20 cellular contexts compared by ENCODE assay signal in the genomic region with DNA sequence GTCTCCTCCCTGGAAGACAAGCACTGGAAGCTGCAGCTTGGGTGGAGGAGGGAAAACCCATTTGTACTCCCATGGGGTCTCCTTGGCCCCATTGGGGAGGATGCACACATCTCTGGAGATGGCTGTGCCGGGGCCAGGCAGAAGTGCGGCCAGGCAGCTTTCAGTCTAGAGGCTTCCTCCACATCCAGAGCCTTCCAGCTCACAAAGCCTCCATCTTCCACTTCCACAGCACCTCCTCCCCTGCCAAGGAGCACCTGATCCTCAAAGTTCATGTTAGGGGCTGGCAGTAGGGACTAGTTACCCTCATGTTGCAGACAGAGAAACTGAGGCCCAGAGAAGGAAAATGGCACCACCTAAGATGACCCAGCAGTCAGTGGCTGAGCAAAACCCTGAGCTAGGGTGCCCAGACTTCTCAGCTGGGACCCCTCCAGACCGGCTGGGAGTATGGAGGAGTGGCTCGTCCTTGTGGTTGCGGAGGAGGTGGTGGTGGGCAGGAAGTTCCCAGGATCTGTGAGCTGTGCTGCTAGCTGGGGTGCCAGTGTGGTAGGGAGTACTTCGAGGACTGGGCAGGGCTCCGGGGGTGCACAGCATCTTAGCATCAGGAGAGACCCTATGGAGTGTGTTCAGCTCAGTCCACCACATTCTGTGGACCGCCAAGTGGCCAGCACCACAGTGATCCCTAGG. TPM values are rescaled to one million over a fixed set of nuclear protein-coding genes. Genes with fewer than 3 reads are reported as not detected.
"Had no signal": no experiment of that assay in that cellular context is flagged by ENCODE, and none has a peak within 500 bp of the region (broad histone marks: within the 10 kb centered on the region; RNA-seq: fewer than 3 reads in every experiment).

No MANE protein-coding gene starts in this region.

- H3K9me3 ChIP-seq: gastroesophageal sphincter, tibial nerve, vagina had no signal

- DNase-seq: activated CD4-positive, alpha-beta T cell treated with anti-CD3 and anti-CD28 coated beads for 4 hours; activated CD4-positive, alpha-beta T cell treated with anti-CD3 and anti-CD28 coated beads, Interleukin-2, amount 50 U/mL, for 48 hours; activated naive CD4-positive, alpha-beta T cell treated with anti-CD3 and anti-CD28 coated beads, Interleukin-2, amount 10 ng/mL, durations not matched to agents 7 days and 5 days; activated T-cell treated with anti-CD3 and anti-CD28 coated beads, Interleukin-2, amount 50 U/mL, for 4 hours; amygdala; cerebellar nuclear complex; cortex of kidney; hypothalamus; nephron progenitor cell; retina; stimulated activated CD4-positive, alpha-beta T cell treated with anti-CD3 and anti-CD28 coated beads, Interleukin-12 subunit alpha, Interleukin-12 subunit beta, amount 100 ng/mL, for 4 hours; T-helper 9 cell had no signal

- H3K27ac ChIP-seq: epithelial cell of prostate, gastroesophageal sphincter, tibial nerve, vagina had no signal

- ATAC-seq: activated T-cell treated with anti-CD3 and anti-CD28 coated beads, Interleukin-2, amount 50 U/mL, for 4 hours; gastroesophageal sphincter had no signal

- H3K27me3 ChIP-seq: vagina had no signal

- H3K36me3 ChIP-seq: tibial nerve, vagina had no signal

- H3K4me3 ChIP-seq: gastroesophageal sphincter, tibial nerve, vagina had no signal

- H3K4me1 ChIP-seq: gastroesophageal sphincter, tibial nerve, vagina had no signal

RNA-seq across cellular contexts. Expression of a gene that starts 44.2 kb away (rescaled TPM):
- total RNA-seq: activated CD8-positive, alpha-beta memory T cell treated with anti-CD3 and anti-CD28 coated beads for 36 hours; activated T-cell treated with anti-CD3 and anti-CD28 coated beads, Interleukin-2, amount 50 U/mL, for 4 hours; bronchial epithelial cell; progenitor cell of endocrine pancreas; T-helper 1 cell treated with Interleukin-12 subunit alpha and Interleukin-12 subunit beta and Interleukin-4 antibody, amounts not matched to agents 30 ng/mL and 1 ng/mL, for 36 hours had no signal
